ENCODE assay signal across 8 cellular contexts in genomic region chr20:63863798-63864544, GRCh38. TPM values are rescaled to one million over a fixed set of nuclear protein-coding genes. Genes with fewer than 3 reads are reported as not detected.
A peak's percentile ranks its signal among the peaks of the same experiment; 100 is the strongest.
DNase-seq lines count a peak whose midpoint lies in the region; ATAC-seq and TF ChIP-seq lines count a peak whose summit lies in the region.

No MANE protein-coding gene starts in this region.

- no TSS peak for BruUV-seq in Caco-2 (replicated peaks; lab: Mats Ljungman, UMichigan)

- peaks cover 78% of the 10 kb centered on the region for H3K36me3 Mint-ChIP-seq in Caco-2 (ENCODE audit: insufficient read depth, unreplicated experiment)
- peaks cover 17% of the 10 kb centered on the region for H3K36me3 Mint-ChIP-seq in activated T-cell treated with anti-CD3 and anti-CD28 coated beads, Interleukin-2, amount 50 U/mL, for 4 hours (ENCODE audit: insufficient read depth)
- H3K36me3 Mint-ChIP-seq in naive B cell: no peaks in the 10 kb centered on the region
- peaks cover 56% of the 10 kb centered on the region for H3K36me3 Mint-ChIP-seq in stimulated activated effector memory CD8-positive, alpha-beta T cell treated with anti-CD3 and anti-CD28 coated beads, Interleukin-12 subunit alpha, Interleukin-12 subunit beta, amount 100 ng/mL, for 72 hours

- H3K27me3 Mint-ChIP-seq in Caco-2 (ENCODE audit: insufficient read depth, unreplicated experiment) (no peaks in the 10 kb centered on the region), naive B cell (no peaks in the 10 kb centered on the region)
- H3K27me3 Mint-ChIP-seq in activated T-cell treated with anti-CD3 and anti-CD28 coated beads, Interleukin-2, amount 50 U/mL, for 4 hours (ENCODE audit: low read depth): no peaks in the 10 kb centered on the region

- POLR2A ChIA-PET in Caco-2 (lab: Charles Lee): interaction anchor here (1.3 to 2.8 kb wide), 10 partner anchors 29 to 276 kb away, joined by 3 to 49 read pairs (median 18); partner anchors contain the start of genes ARFRP1, DNAJC5, PRPF6 and RTEL1

- peak overlapping the region; percentile 91 for H3K27ac Mint-ChIP-seq in Caco-2 (ENCODE audit: unreplicated experiment)
- peak overlapping the region; percentile 94 to 100 (median 98) for H3K27ac Mint-ChIP-seq in naive B cell
- peak overlapping the region; percentile 93 for H3K27ac Mint-ChIP-seq in stimulated activated effector memory CD8-positive, alpha-beta T cell treated with anti-CD3 and anti-CD28 coated beads, Interleukin-12 subunit alpha, Interleukin-12 subunit beta, amount 100 ng/mL, for 72 hours

- H3K4me1 Mint-ChIP-seq in Caco-2 (ENCODE audit: low read depth, unreplicated experiment): peaks cover 14% of the 10 kb centered on the region
- H3K4me1 Mint-ChIP-seq in activated T-cell treated with anti-CD3 and anti-CD28 coated beads, Interleukin-2, amount 50 U/mL, for 4 hours (ENCODE audit: low read depth): peaks cover 25% of the 10 kb centered on the region
- H3K4me1 Mint-ChIP-seq in naive B cell: peaks cover 24 to 52% (median 41%) of the 10 kb centered on the region in 3 donors
- peaks cover 41% of the 10 kb centered on the region for H3K4me1 Mint-ChIP-seq in stimulated activated effector memory CD8-positive, alpha-beta T cell treated with anti-CD3 and anti-CD28 coated beads, Interleukin-12 subunit alpha, Interleukin-12 subunit beta, amount 100 ng/mL, for 72 hours

- H3K4me3 Mint-ChIP-seq in Caco-2 (ENCODE audit: unreplicated experiment) (peak overlapping the region; percentile 90), naive B cell (peak overlapping the region; percentile 86 to 99 (median 98))
- H3K4me3 Mint-ChIP-seq in activated T-cell treated with anti-CD3 and anti-CD28 coated beads, Interleukin-2, amount 50 U/mL, for 4 hours: peak overlapping the region; percentile 88
- H3K4me3 Mint-ChIP-seq in stimulated activated effector memory CD8-positive, alpha-beta T cell treated with anti-CD3 and anti-CD28 coated beads, Interleukin-12 subunit alpha, Interleukin-12 subunit beta, amount 100 ng/mL, for 72 hours: peak overlapping the region; percentile 79

- CTCF ChIA-PET in Caco-2 (lab: Charles Lee): interaction anchor here (0.6 to 2.5 kb wide), 10 partner anchors 12 to 326 kb away, joined by 3 to 20 read pairs (median 8); partner anchors contain the start of genes ARFRP1, PRPF6 and ZGPAT

- no peaks in the 10 kb centered on the region for H3K9me3 ChIP-seq in Caco-2
- no peaks in the 10 kb centered on the region for H3K9me3 ChIP-seq in HUES48 (ENCODE audit: control insufficient read depth, insufficient read depth, low read length)
- H3K9me3 ChIP-seq in esophagus squamous epithelium: no peaks in the 10 kb centered on the region

- 0 to 8% methylated on average over 9 to 10 of the region's 38 CpGs for WGBS in esophagus squamous epithelium, 2 donors

- H3K36me3 ChIP-seq in Caco-2 (ENCODE audit: control insufficient read depth, insufficient read depth, low read length) (peaks cover 6% of the 10 kb centered on the region), HUES48 (ENCODE audit: control insufficient read depth, insufficient read depth, low read length) (peaks cover 25% of the 10 kb centered on the region), esophagus squamous epithelium (peaks cover 0 to 41% (median 14%) of the 10 kb centered on the region in 3 donors)

- ATAC-seq in GM19467 (IDR thresholded peaks at IDR 0.05; ENCODE audit: unreplicated experiment) (peak; percentile 60), naive B cell (ENCODE audit: low read depth in 2 of 2) (peak; percentile 80 to 81)
- peak; percentile 69 for ATAC-seq in activated T-cell treated with anti-CD3 and anti-CD28 coated beads, Interleukin-2, amount 50 U/mL, for 4 hours
- peak; percentile 79 for ATAC-seq in stimulated activated effector memory CD8-positive, alpha-beta T cell treated with anti-CD3 and anti-CD28 coated beads, Interleukin-12 subunit alpha, Interleukin-12 subunit beta, amount 100 ng/mL, for 72 hours

- TF ChIP-seq POLR2A in esophagus squamous epithelium (IDR thresholded peaks at IDR 0.05): peak in 1 of 4 donors; percentile 46

- peak; percentile 59 to 97 for TF ChIP-seq CTCF in Caco-2 (IDR thresholded peaks at IDR 0.05; ENCODE audit: insufficient read depth in 1 of 2, low read depth in 1 of 2, low read length in 1 of 2, severe bottlenecking in 1 of 2, unreplicated experiment in 1 of 2)
- peak; percentile 52 to 74 (median 62) for TF ChIP-seq CTCF in esophagus squamous epithelium (IDR thresholded peaks at IDR 0.05)

- H3K27ac ChIP-seq in HUES48 (ENCODE audit: low read depth, low read length) (peak overlapping the region; percentile 86), esophagus squamous epithelium (peak overlapping the region; percentile 97 to 100 (median 98))

- peak overlapping the region; percentile 81 for H3K9ac ChIP-seq in HUES48 (ENCODE audit: low read depth, low read length)

- H3K27me3 ChIP-seq in Caco-2 (replicated peaks; ENCODE audit: control insufficient read depth, insufficient read depth, low read length) (no peaks in the 10 kb centered on the region), HUES48 (ENCODE audit: control insufficient read depth, insufficient read depth, low read length) (no peaks in the 10 kb centered on the region), esophagus squamous epithelium (no peaks in the 10 kb centered on the region)

- DNase-seq in Caco-2 (peak; percentile 90), OCI-M2 (lab: John Stamatoyannopoulos, UW; ENCODE audit: unreplicated experiment) (peak; percentile 45), esophagus squamous epithelium (lab: John Stamatoyannopoulos, UW) (peak; percentile 64), naive B cell (peak; percentile 92)
- DNase-seq in activated T-cell treated with anti-CD3 and anti-CD28 coated beads, Interleukin-2, amount 50 U/mL, for 4 hours: peak; percentile 70
- DNase-seq in stimulated activated effector memory CD8-positive, alpha-beta T cell treated with anti-CD3 and anti-CD28 coated beads, Interleukin-12 subunit alpha, Interleukin-12 subunit beta, amount 100 ng/mL, for 72 hours (ENCODE audit: low spot score in 2 of 2): peak; percentile 56 to 80

- intact Hi-C loops in Caco-2 (cut with micrococcal nuclease; ENCODE audit: unreplicated experiment) (loop anchor here (1.0 to 10.0 kb wide), 5 partner anchors 31 to 326 kb away; partner anchors contain the start of genes GMEB2 and UCKL1), esophagus squamous epithelium (cut with DNase I) (no loop called here)

- H3K4me1 ChIP-seq in Caco-2 (peaks cover 19% of the 10 kb centered on the region), HUES48 (ENCODE audit: control insufficient read depth, insufficient read depth, low read length) (peaks cover 15% of the 10 kb centered on the region), esophagus squamous epithelium (peaks cover 23 to 63% (median 36%) of the 10 kb centered on the region in 3 donors)

- H3K4me3 ChIP-seq in Caco-2 (ENCODE audit: low read depth, low read length) (peak overlapping the region; percentile 86), HUES48 (ENCODE audit: low read depth, low read length) (peak overlapping the region; percentile 82), esophagus squamous epithelium (peak overlapping the region; percentile 82 to 98 (median 96))

- H3K9me3 Mint-ChIP-seq in Caco-2 (ENCODE audit: unreplicated experiment) (no peaks in the 10 kb centered on the region), naive B cell (no peaks in the 10 kb centered on the region)
- no peaks in the 10 kb centered on the region for H3K9me3 Mint-ChIP-seq in activated T-cell treated with anti-CD3 and anti-CD28 coated beads, Interleukin-2, amount 50 U/mL, for 4 hours
- no peaks in the 10 kb centered on the region for H3K9me3 Mint-ChIP-seq in stimulated activated effector memory CD8-positive, alpha-beta T cell treated with anti-CD3 and anti-CD28 coated beads, Interleukin-12 subunit alpha, Interleukin-12 subunit beta, amount 100 ng/mL, for 72 hours

RNA-seq across cellular contexts. Expression of gene TPD52L2, which starts 1.1 kb away (rescaled TPM):
- total RNA-seq in Caco-2 (2022): 286 and 293 TPM in 2 replicates
- 10 to 100 TPM; 87.4 to 95.0 (median 89.3) TPM for total RNA-seq in activated T-cell treated with anti-CD3 and anti-CD28 coated beads, Interleukin-2, amount 50 U/mL, for 4 hours
- 100 to 1,000 TPM in 3 of 4 donors, 10 to 100 TPM in 1; 97.1 to 124 (median 116) TPM for total RNA-seq in esophagus squamous epithelium
- polyA plus RNA-seq in naive B cell (ENCODE audit: low read depth in 6 of 6): 100 to 1,000 TPM in 1 of 6 donors, 10 to 100 TPM in 5; 61.1 to 105 (median 79.9) TPM

RNA-seq across cellular contexts. Expression of gene ABHD16B, which starts 2.7 kb away (rescaled TPM):
- total RNA-seq in Caco-2 (2022): 0.27 TPM in 1 of 2 replicates, not detected in the other
- not detected for total RNA-seq in activated T-cell treated with anti-CD3 and anti-CD28 coated beads, Interleukin-2, amount 50 U/mL, for 4 hours
- total RNA-seq in esophagus squamous epithelium: not detected
- polyA plus RNA-seq in naive B cell (ENCODE audit: low read depth in 6 of 6): 1 to 10 TPM in 1 of 6 donors, not detected in 5; 1.1 TPM

RNA-seq across cellular contexts. Expression of gene DNAJC5, which starts 31.0 kb away (rescaled TPM):
- total RNA-seq in Caco-2 (2022) (117 and 124 TPM in 2 replicates), esophagus squamous epithelium (10 to 100 TPM; 58.7 to 89.5 (median 75.4) TPM)
- 10 to 100 TPM; 37.2 to 38.5 (median 37.8) TPM for total RNA-seq in activated T-cell treated with anti-CD3 and anti-CD28 coated beads, Interleukin-2, amount 50 U/mL, for 4 hours
- 1 to 10 TPM in 5 of 6 donors, under 1 TPM in 1; 0.23 to 4.2 (median 3.3) TPM for polyA plus RNA-seq in naive B cell (ENCODE audit: low read depth in 6 of 6)

RNA-seq across cellular contexts. Expression of gene ZBTB46, which starts 32.9 kb away (rescaled TPM):
- total RNA-seq in Caco-2 (2022): 9.1 and 9.5 TPM in 2 replicates
- total RNA-seq in activated T-cell treated with anti-CD3 and anti-CD28 coated beads, Interleukin-2, amount 50 U/mL, for 4 hours: 1 to 10 TPM in 2 of 3 donors, under 1 TPM in 1; 0.89 to 3.8 (median 2.2) TPM
- total RNA-seq in esophagus squamous epithelium: 1 to 10 TPM in 3 of 4 donors, under 1 TPM in 1; 0.79 to 4.2 (median 2.0) TPM
- under 1 TPM in 1 of 6 donors, not detected in 5; 0.15 TPM for polyA plus RNA-seq in naive B cell (ENCODE audit: low read depth in 6 of 6)

Comparison
In these comparisons a context has a peak if more than half of its experiments do, and no peak if none do; other contexts are left out.
1. Peak in every context shown above with its lines: DNase-seq, ATAC-seq, H3K4me3 ChIP-seq and H3K27ac ChIP-seq.